1 cellular context compared by ENCODE assay signal in genomic region chr1:151593651-151594625, GRCh38.
TF ChIP-seq lines count a peak whose summit lies in the region.

No MANE protein-coding gene starts in this region.

TF ChIP-seq in HEK293, 187 proteins besides CTCF, POLR2A, EP300 and RAD21 (continued from another document):
- TF ChIP-seq ZFHX2 (tag by site-specific recombination; conservative IDR thresholded peaks at IDR 0.05) = no peak
- TF ChIP-seq RBAK (tag by site-specific recombination; IDR thresholded peaks at IDR 0.05) = no peak
- TF ChIP-seq ZFP41 (tag by site-specific recombination; IDR thresholded peaks at IDR 0.05; ENCODE audit: borderline replicate concordance) = no peak
- peak; percentile 18; the same call in 1 of the 2 replicates for TF ChIP-seq ZSCAN30 (tag by site-specific recombination; IDR thresholded peaks at IDR 0.05)
- no peak for TF ChIP-seq GLI4 (tag by site-specific recombination; IDR thresholded peaks at IDR 0.05)
- no peak for TF ChIP-seq OVOL3 (tag by site-specific recombination; IDR thresholded peaks at IDR 0.05)
- peak; percentile 26; the same call in 1 of the 2 replicates for TF ChIP-seq ZNF10 (tag by site-specific recombination; IDR thresholded peaks at IDR 0.05)
- peak; percentile 74 for TF ChIP-seq SCRT2 (tag by site-specific recombination; IDR thresholded peaks at IDR 0.05)
- TF ChIP-seq ZNF701 (tag by site-specific recombination; IDR thresholded peaks at IDR 0.05) = no peak
- no peak for TF ChIP-seq ZBTB1 (tag by site-specific recombination; IDR thresholded peaks at IDR 0.05)
- TF ChIP-seq FEZF1 (tag by site-specific recombination; IDR thresholded peaks at IDR 0.05) = no peak
- 0 out of 2 replicates have a peak, but pooled peaks have one; percentile 48 for TF ChIP-seq ZNF501 (tag by site-specific recombination; IDR thresholded peaks at IDR 0.05)
- peak; percentile 53; the same call in 1 of the 2 replicates for TF ChIP-seq ZNF335 (tag by site-specific recombination; conservative IDR thresholded peaks at IDR 0.05)
- no peak for TF ChIP-seq KLF8 (tag by site-specific recombination; IDR thresholded peaks at IDR 0.05)
- 0 out of 2 replicates have a peak, but pooled peaks have one; percentile 28 for TF ChIP-seq ZNF394 (tag by site-specific recombination; IDR thresholded peaks at IDR 0.05; ENCODE audit: borderline replicate concordance)
- TF ChIP-seq ZNF266 (tag by site-specific recombination; IDR thresholded peaks at IDR 0.05; ENCODE audit: low read depth) = no peak
- no peak for TF ChIP-seq ZNF19 (tag by site-specific recombination; IDR thresholded peaks at IDR 0.05; ENCODE audit: low read depth)
- no peak for TF ChIP-seq ELK4 (IDR thresholded peaks at IDR 0.05; ENCODE audit: borderline replicate concordance, low read depth, low read length)
- peak; percentile 68; the same call in 1 of the 2 replicates for TF ChIP-seq ZNF660 (tag by site-specific recombination; IDR thresholded peaks at IDR 0.05)
- TF ChIP-seq ZNF571 (tag by site-specific recombination; IDR thresholded peaks at IDR 0.05) = no peak
- TF ChIP-seq ZNF843 (tag by site-specific recombination; IDR thresholded peaks at IDR 0.05) = no peak; the same call in 1 of the 2 replicates
- no peak for TF ChIP-seq ZBTB21 (tag by site-specific recombination; IDR thresholded peaks at IDR 0.05)
- TF ChIP-seq ZNF184 (tag by site-specific recombination; IDR thresholded peaks at IDR 0.05) = 0 out of 2 replicates have a peak, but pooled peaks have one; percentile 40
- TF ChIP-seq ZNF398 (tag by site-specific recombination; IDR thresholded peaks at IDR 0.05) = no peak
- no peak for TF ChIP-seq ZNF157 (tag by site-specific recombination; IDR thresholded peaks at IDR 0.05)
- TF ChIP-seq ZNF112 (tag by site-specific recombination; IDR thresholded peaks at IDR 0.05) = no peak
- TF ChIP-seq ZNF514 (tag by site-specific recombination; IDR thresholded peaks at IDR 0.05) = no peak
- TF ChIP-seq ZNF692 (tag by site-specific recombination; IDR thresholded peaks at IDR 0.05) = peak; percentile 98
- peak; percentile 99 for TF ChIP-seq ZFP69B (tag by site-specific recombination; IDR thresholded peaks at IDR 0.05)
